Comparison of ENCODE assay signal across 9 cellular contexts in genomic region chr15:49044761-49045571, GRCh38. TPM values are rescaled to one million over a fixed set of nuclear protein-coding genes. Genes with fewer than 3 reads are reported as not detected.
DNase-seq lines count a peak whose midpoint lies in the region; FAIRE-seq lines count a peak whose summit lies in the region.
"Had no signal": no experiment of that assay in that cellular context is flagged by ENCODE, and none has a peak within 500 bp of the region (broad histone marks: within the 10 kb centered on the region; RNA-seq: fewer than 3 reads in every experiment).

No MANE protein-coding gene starts in this region.

- H3K36me3 Mint-ChIP-seq in activated CD4-positive, alpha-beta memory T cell treated with anti-CD3 and anti-CD28 coated beads, Interleukin-2, amount 10 ng/mL, durations not matched to agents 7 days and 5 days (ENCODE audit: low read depth), result peaks cover 11% of the 10 kb centered on the region

- H3K27ac ChIP-seq in subcutaneous abdominal adipose tissue (ENCODE audit: low read depth, low read length), result peak overlapping the region; percentile 87

- no peaks in the 10 kb centered on the region for H3K27me3 Mint-ChIP-seq in activated CD4-positive, alpha-beta memory T cell treated with anti-CD3 and anti-CD28 coated beads, Interleukin-2, amount 10 ng/mL, durations not matched to agents 7 days and 5 days

- no peaks in the 10 kb centered on the region for H3K9me3 Mint-ChIP-seq in activated CD4-positive, alpha-beta memory T cell treated with anti-CD3 and anti-CD28 coated beads, Interleukin-2, amount 10 ng/mL, durations not matched to agents 7 days and 5 days

- H3K36me3 ChIP-seq in subcutaneous abdominal adipose tissue (ENCODE audit: control insufficient read depth in 5 of 5, insufficient read depth in 5 of 5, low read length in 5 of 5), result no peaks in the 10 kb centered on the region

- H3K4me3 ChIP-seq in iPS-18c (ENCODE audit: insufficient read depth, low read depth, low read length) (peak overlapping the region; percentile 90), subcutaneous abdominal adipose tissue (ENCODE audit: low read depth in 1 of 5, low read length in 5 of 5) (peak overlapping the region; percentile 76 to 98 (median 81))

- POLR2A ChIA-PET in activated CD4-positive, alpha-beta memory T cell treated with anti-CD3 and anti-CD28 coated beads, Interleukin-2, amount 10 ng/mL, durations not matched to agents 7 days and 5 days (lab: Charles Lee), result interaction anchor here (0.6 to 2.9 kb wide), 8 partner anchors 8 to 181 kb away, joined by 3 to 25 read pairs (median 6); partner anchors contain the start of genes COPS2, EID1 and GALK2

- peaks cover 31% of the 10 kb centered on the region for H3K4me1 Mint-ChIP-seq in activated CD4-positive, alpha-beta memory T cell treated with anti-CD3 and anti-CD28 coated beads, Interleukin-2, amount 10 ng/mL, durations not matched to agents 7 days and 5 days

- H3K9me3 ChIP-seq in iPS-18c (ENCODE audit: control insufficient read depth, insufficient read depth, low read length), result no peaks in the 10 kb centered on the region
- peaks cover 0 to 2% (median 0%) of the 10 kb centered on the region in 5 donors for H3K9me3 ChIP-seq in subcutaneous abdominal adipose tissue (ENCODE audit: control insufficient read depth in 5 of 5, low read length in 5 of 5)

- H3K4me3 Mint-ChIP-seq in activated CD4-positive, alpha-beta memory T cell treated with anti-CD3 and anti-CD28 coated beads, Interleukin-2, amount 10 ng/mL, durations not matched to agents 7 days and 5 days, result peak overlapping the region; percentile 95

- H3K4me1 ChIP-seq in subcutaneous abdominal adipose tissue (ENCODE audit: control insufficient read depth in 5 of 5, insufficient read depth in 5 of 5, low read length in 5 of 5), result peaks cover 0 to 35% (median 30%) of the 10 kb centered on the region in 5 donors

- peak; percentile 12 for DNase-seq in DMS53 (lab: John Stamatoyannopoulos, UW)
- DNase-seq in DMS53 treated with DMSO at 0.1 percent for 48 hours (lab: John Stamatoyannopoulos, UW; ENCODE audit: unreplicated experiment), result no peak
- no peak for DNase-seq in activated CD4-positive, alpha-beta memory T cell treated with anti-CD3 and anti-CD28 coated beads, Interleukin-2, amount 10 ng/mL, durations not matched to agents 7 days and 5 days
- no peak for DNase-seq in NCI-H1694 (lab: John Stamatoyannopoulos, UW)
- DNase-seq in HTR-8/SVneo (ENCODE audit: insufficient read length, low spot score), result no peak
- no peak for DNase-seq in NCI-H2227 treated with DMSO at 0.1 percent for 48 hours (lab: John Stamatoyannopoulos, UW)
- DNase-seq: activated CD4-positive, CD25-positive, alpha-beta regulatory T cell had no signal

- CTCF ChIA-PET in activated CD4-positive, alpha-beta memory T cell treated with anti-CD3 and anti-CD28 coated beads, Interleukin-2, amount 10 ng/mL, durations not matched to agents 7 days and 5 days (lab: Charles Lee), result interaction anchor here (1.1 to 2.1 kb wide), 5 partner anchors 22 to 183 kb away, joined by 3 to 7 read pairs (median 3); no protein-coding TSS in a partner anchor

- peak overlapping the region; percentile 58 to 99 (median 92) for H3K9ac ChIP-seq in subcutaneous abdominal adipose tissue (ENCODE audit: low read length in 5 of 5)

- peak overlapping the region; percentile 80 for H3K27ac Mint-ChIP-seq in activated CD4-positive, alpha-beta memory T cell treated with anti-CD3 and anti-CD28 coated beads, Interleukin-2, amount 10 ng/mL, durations not matched to agents 7 days and 5 days

- no peak for FAIRE-seq in HTR-8/SVneo (lab: Jason Lieb, UNC)

- H3K27me3 ChIP-seq in subcutaneous abdominal adipose tissue (ENCODE audit: control insufficient read depth in 5 of 5, insufficient read depth in 4 of 5, low read length in 5 of 5), result no peaks in the 10 kb centered on the region

RNA-seq across cellular contexts. Expression of gene SECISBP2L, which starts 1.3 kb away (rescaled TPM):
- 10 to 100 TPM; 35.7 to 36.9 TPM for total RNA-seq in activated CD4-positive, alpha-beta memory T cell treated with anti-CD3 and anti-CD28 coated beads, Interleukin-2, amount 10 ng/mL, durations not matched to agents 7 days and 5 days
